8 cellular contexts compared by ENCODE assay signal in genomic region chr3:195989921-195990840, GRCh38.
DNase-seq lines count a peak whose midpoint lies in the region; ATAC-seq and TF ChIP-seq lines count a peak whose summit lies in the region.
"Not testable (repeated sequence)": the region's sequence is repeated elsewhere in the genome, so short reads cannot be mapped to it uniquely, and the experiment has no call there.

No MANE protein-coding gene starts in this region.

- POLR2A ChIA-PET in CD8-positive, alpha-beta memory T cell (lab: Charles Lee) = not testable (repeated sequence)

- peak overlapping the region; percentile 25 to 92 (median 88) for H3K27ac Mint-ChIP-seq in CD8-positive, alpha-beta memory T cell
- H3K27ac Mint-ChIP-seq in nephron = peak overlapping the region; percentile 77 to 87 (median 78)

- H3K9me3 Mint-ChIP-seq in CD8-positive, alpha-beta memory T cell; nephron: not testable (repeated sequence)

- peak overlapping the region; percentile 71 for H3K4me3 ChIP-seq in CD8-positive, alpha-beta memory T cell (ENCODE audit: low read length)
- H3K4me3 ChIP-seq in adipocyte (ENCODE audit: low read length) = peak overlapping the region; percentile 84

- not testable (repeated sequence) for H3K4me1 ChIP-seq in CD8-positive, alpha-beta memory T cell (ENCODE audit: insufficient read depth, low read length); adipocyte (ENCODE audit: control insufficient read depth, insufficient read depth, low read length)

- not testable (repeated sequence) for TF ChIP-seq CTCF in GM20000 (IDR thresholded peaks at IDR 0.05; ENCODE audit: extremely low read depth, missing control alignments); nephron (IDR thresholded peaks at IDR 0.05; ENCODE audit: unreplicated experiment in 3 of 3)

- H3K4me3 Mint-ChIP-seq in CD8-positive, alpha-beta memory T cell = peak overlapping the region; percentile 80 to 90 (median 88)
- H3K4me3 Mint-ChIP-seq in nephron = peak overlapping the region; percentile 86 to 94 (median 91)

- H3K9me3 ChIP-seq in CD8-positive, alpha-beta memory T cell (ENCODE audit: low read length); adipocyte (ENCODE audit: control insufficient read depth, low read length): not testable (repeated sequence)

- H3K27me3 ChIP-seq in CD8-positive, alpha-beta memory T cell (ENCODE audit: insufficient read depth, low read length, poor library complexity, severe bottlenecking); adipocyte (replicated peaks; ENCODE audit: control insufficient read depth, insufficient read depth, low read length): not testable (repeated sequence)

- H3K27ac ChIP-seq in CD8-positive, alpha-beta memory T cell (ENCODE audit: low read depth, low read length) = peak overlapping the region; percentile 74

- H3K4me1 Mint-ChIP-seq in CD8-positive, alpha-beta memory T cell = peaks cover 12 to 14% (median 13%) of the 10 kb centered on the region in 3 donors
- H3K4me1 Mint-ChIP-seq in nephron = peaks cover 13% of the 10 kb centered on the region

- DNase-seq in CD8-positive, alpha-beta memory T cell = peak; percentile 86 to 96 (median 93)
- DNase-seq in GM20000 (ENCODE audit: low spot score) (peak; percentile 57), T-helper 1 cell (peak; percentile 89 to 92 (median 91)), adipocyte (ENCODE audit: low read depth) (peak; percentile 97), head of caudate nucleus (peak; percentile 37 to 95 (median 88))
- DNase-seq in stimulated activated CD8-positive, alpha-beta memory T cell treated with anti-CD3 and anti-CD28 coated beads, Interleukin-4, amount 100 ng/mL, for 1 hour (ENCODE audit: low read depth in 2 of 2, low spot score in 1 of 2) = peak; percentile 86 to 93

- CTCF ChIA-PET in CD8-positive, alpha-beta memory T cell (lab: Charles Lee) = not testable (repeated sequence)

- ATAC-seq in HG03432 (IDR thresholded peaks at IDR 0.05; ENCODE audit: unreplicated experiment) = peak; percentile 90

- H3K9ac ChIP-seq in adipocyte (ENCODE audit: low read length) = peak overlapping the region; percentile 89

- intact Hi-C loops in head of caudate nucleus (cut with DNase I) = not testable (repeated sequence)

- H3K36me3 ChIP-seq in CD8-positive, alpha-beta memory T cell (ENCODE audit: insufficient read depth, low read length); adipocyte (ENCODE audit: control insufficient read depth, insufficient read depth, low read length, severe bottlenecking): not testable (repeated sequence)

- H3K36me3 Mint-ChIP-seq in CD8-positive, alpha-beta memory T cell; nephron (ENCODE audit: low read depth): not testable (repeated sequence)

- not testable (repeated sequence) for H3K27me3 Mint-ChIP-seq in CD8-positive, alpha-beta memory T cell; nephron (ENCODE audit: low read depth)

Comparison
In these comparisons a context has a peak if more than half of its experiments do, and no peak if none do; other contexts are left out.
1. Peak in every context shown above with its lines: DNase-seq, ATAC-seq, H3K4me3 ChIP-seq and H3K27ac ChIP-seq.